ENCODE assay signal across 9 cellular contexts in genomic region chr16:81889896-81890634, GRCh38.
A peak's percentile ranks its signal among the peaks of the same experiment; 100 is the strongest.
DNase-seq lines count a peak whose midpoint lies in the region; ATAC-seq and TF ChIP-seq lines count a peak whose summit lies in the region.
"Had no signal": no experiment of that assay in that cellular context is flagged by ENCODE, and none has a peak within 500 bp of the region (broad histone marks: within the 10 kb centered on the region; RNA-seq: fewer than 3 reads in every experiment).

No MANE protein-coding gene starts in this region.

- no peak overlapping the region for H2BK120ac ChIP-seq in IMR-90 (ENCODE audit: low read depth, low read length)

- H3K18ac ChIP-seq in IMR-90 (ENCODE audit: low read depth, low read length): no peak overlapping the region

- H2AFZ ChIP-seq in IMR-90 (replicated peaks; ENCODE audit: low read length, poor library complexity): no peak overlapping the region

- POLR2A ChIA-PET in IMR-90 (lab: Charles Lee; ENCODE audit: unreplicated experiment): no interaction called here

- peak; percentile 38 to 78 (median 47) for DNase-seq in NCI-H1417 (lab: John Stamatoyannopoulos, UW)
- no peak for DNase-seq in NCI-H1417 treated with DMSO at 0.1 percent for 48 hours (lab: John Stamatoyannopoulos, UW)
- peak; percentile 51 for DNase-seq in IMR-90
- DNase-seq in SK-MEL-5 (ENCODE audit: low read depth, low spot score): peak; percentile 73
- DNase-seq in activated naive CD4-positive, alpha-beta T cell treated with anti-CD3 and anti-CD28 coated beads, Interleukin-2, amount 50 U/mL, for 16 hours: peak; percentile 36
- DNase-seq in heart left ventricle: peak in 4 of 5 donors; percentile 24 to 44 (median 30)
- DNase-seq in pulmonary artery endothelial cell (ENCODE audit: low read depth, low spot score): peak; percentile 44

- H3K9me1 ChIP-seq in IMR-90 (ENCODE audit: insufficient read depth, low read length): no peaks in the 10 kb centered on the region

- no peaks in the 10 kb centered on the region for H4K20me1 ChIP-seq in IMR-90 (ENCODE audit: insufficient read depth, low read length)

- no peak overlapping the region for H3K14ac ChIP-seq in IMR-90 (replicated peaks; ENCODE audit: low read depth, low read length)

- H2BK20ac ChIP-seq in IMR-90 (ENCODE audit: low read depth, low read length): no peak overlapping the region

- H3K56ac ChIP-seq in IMR-90 (ENCODE audit: extremely low read depth, insufficient read depth, low read length): no peak overlapping the region

- H3K4ac ChIP-seq in IMR-90 (ENCODE audit: low read depth, low read length): no peak overlapping the region

- no peak overlapping the region for H3K4me2 ChIP-seq in IMR-90 (ENCODE audit: low read depth, low read length)
- H3K4me2 ChIP-seq: BLaER1 treated with 17β-estradiol and CSF1 and Interleukin-3, amounts not matched to agents 10 nM and 100 nM had no signal

- H3K27ac ChIP-seq in IMR-90 (ENCODE audit: insufficient read depth, low read length) (no peak overlapping the region), heart left ventricle (no peak overlapping the region)
- H3K27ac ChIP-seq: BLaER1 treated with 17β-estradiol and CSF1 and Interleukin-3, amounts not matched to agents 10 nM and 100 nM had no signal

- TF ChIP-seq POLR2A in IMR-90 (IDR thresholded peaks at IDR 0.05; ENCODE audit: low read depth, low read length): no peak
- TF ChIP-seq POLR2A in heart left ventricle (IDR thresholded peaks at IDR 0.05): no peak

- no peak overlapping the region for H4K8ac ChIP-seq in IMR-90 (ENCODE audit: low read depth in 2 of 2, low read length in 2 of 2)

- H3K9me3 ChIP-seq in IMR-90 (ENCODE audit: control insufficient read depth, insufficient read depth, low read length) (no peaks in the 10 kb centered on the region), heart left ventricle (no peaks in the 10 kb centered on the region)
- H3K9me3 ChIP-seq: BLaER1 treated with 17β-estradiol and CSF1 and Interleukin-3, amounts not matched to agents 10 nM and 100 nM had no signal

- H3K36me3 ChIP-seq in IMR-90 (ENCODE audit: control insufficient read depth, insufficient read depth, low read length) (no peaks in the 10 kb centered on the region), heart left ventricle (peaks cover 0 to 35% (median 0%) of the 10 kb centered on the region in 9 donors)

- no peak overlapping the region for H2BK15ac ChIP-seq in IMR-90 (ENCODE audit: low read depth, low read length)

- TF ChIP-seq CTCF in IMR-90 (conservative IDR thresholded peaks at IDR 0.05; ENCODE audit: low read depth, low read length) (peak; percentile 81), heart left ventricle (IDR thresholded peaks at IDR 0.05) (peak; percentile 68 to 88 (median 80))

- H3K4me1 ChIP-seq in IMR-90 (ENCODE audit: control insufficient read depth, insufficient read depth, low read length): no peaks in the 10 kb centered on the region; the same call in 1 of the 2 replicates
- no peaks in the 10 kb centered on the region for H3K4me1 ChIP-seq in heart left ventricle

- H3K79me1 ChIP-seq in IMR-90 (ENCODE audit: low read depth in 1 of 2, low read length in 2 of 2): no peaks in the 10 kb centered on the region

- H4K5ac ChIP-seq in IMR-90 (ENCODE audit: low read depth, low read length): no peak overlapping the region

- ATAC-seq in IMR-90 (ENCODE audit: low read depth): peak; percentile 91
- ATAC-seq in heart left ventricle: peak in 3 of 4 donors; percentile 77 to 83 (median 80)
- no peak for ATAC-seq in GM19397 (IDR thresholded peaks at IDR 0.05; ENCODE audit: unreplicated experiment)

- 74% methylated on average over 7 of the region's 11 CpGs; no CpG with 5 or more reads in 1 of the 2 experiments for WGBS in IMR-90 (ENCODE audit: extremely low coverage in 2 of 2, insufficient read length in 1 of 2), 2 experiments
- WGBS in heart left ventricle, 4 donors: 75 to 79% (median 77%) methylated on average over 11 of the region's 11 CpGs

- BruUV-seq in IMR-90 (replicated peaks; lab: Mats Ljungman, UMichigan): no TSS peak

- dilution Hi-C loops in IMR-90 (cut with HindIII; ENCODE audit: low sequenced_read_pairs, unreplicated experiment): no loop called here

- peak; percentile 83 for TF ChIP-seq RAD21 in IMR-90 (IDR thresholded peaks at IDR 0.05; ENCODE audit: low read length)

- H2BK5ac ChIP-seq in IMR-90 (ENCODE audit: low read depth, low read length, poor library complexity, severe bottlenecking): no peak overlapping the region

- H3K4me3 ChIP-seq in IMR-90 (ENCODE audit: insufficient read depth, low read depth, low read length) (no peak overlapping the region), heart left ventricle (no peak overlapping the region)
- H3K4me3 ChIP-seq: BLaER1 treated with 17β-estradiol and CSF1 and Interleukin-3, amounts not matched to agents 10 nM and 100 nM had no signal

- no peak overlapping the region for H2AK5ac ChIP-seq in IMR-90 (ENCODE audit: low read depth, low read length)

- H4K91ac ChIP-seq in IMR-90 (ENCODE audit: insufficient read depth, low read depth, low read length): no peak overlapping the region

- H3K27me3 ChIP-seq in IMR-90 (ENCODE audit: control insufficient read depth, insufficient read depth, low read length) (peaks cover 12% of the 10 kb centered on the region), heart left ventricle (peaks cover 0 to 3% (median 0%) of the 10 kb centered on the region in 9 donors)
- H3K27me3 ChIP-seq: BLaER1 treated with 17β-estradiol and CSF1 and Interleukin-3, amounts not matched to agents 10 nM and 100 nM had no signal

- in situ Hi-C loops in IMR-90 (cut with MboI; ENCODE audit: low sequenced_read_pairs): no loop called here
- in situ Hi-C loops in SK-MEL-5 (cut with HindIII; ENCODE audit: low pct_unique_long_range_greater_than_20kb, low sequenced_read_pairs): no loop called here

- no peak overlapping the region for H3K23ac ChIP-seq in IMR-90 (ENCODE audit: low read depth, low read length)

- intact Hi-C loops in IMR-90 (cut with micrococcal nuclease) (loop anchor here (1.0 to 10.0 kb wide), 4 partner anchors 65 to 523 kb away; no protein-coding TSS in a partner anchor), heart left ventricle (cut with DNase I) (loop anchor here in 9 of 10 donors (1.0 to 5.0 kb wide), 5 partner anchors 172 to 342 kb away; no protein-coding TSS in a partner anchor)

- H2AK9ac ChIP-seq in IMR-90 (replicated peaks; ENCODE audit: low read depth, low read length, poor library complexity): no peak overlapping the region

- CTCF ChIA-PET in IMR-90 (lab: Yijun Ruan, JAX): interaction anchor here (0.6 kb wide), 1 partner anchor 1884 kb away, joined by 4 read pairs; no protein-coding TSS in a partner anchor

- no peak overlapping the region for H3K9ac ChIP-seq in IMR-90 (ENCODE audit: low read depth, low read length)

TF ChIP-seq in IMR-90, 13 proteins besides CTCF, POLR2A, EP300 and RAD21:
- TF ChIP-seq FOS (IDR thresholded peaks at IDR 0.05; ENCODE audit: low read depth, low read length): no peak
- peak; percentile 54 for TF ChIP-seq SMC3 (IDR thresholded peaks at IDR 0.05; ENCODE audit: low read depth, low read length)
